Comparison of ENCODE assay signal across 8 cellular contexts in the genomic region with DNA sequence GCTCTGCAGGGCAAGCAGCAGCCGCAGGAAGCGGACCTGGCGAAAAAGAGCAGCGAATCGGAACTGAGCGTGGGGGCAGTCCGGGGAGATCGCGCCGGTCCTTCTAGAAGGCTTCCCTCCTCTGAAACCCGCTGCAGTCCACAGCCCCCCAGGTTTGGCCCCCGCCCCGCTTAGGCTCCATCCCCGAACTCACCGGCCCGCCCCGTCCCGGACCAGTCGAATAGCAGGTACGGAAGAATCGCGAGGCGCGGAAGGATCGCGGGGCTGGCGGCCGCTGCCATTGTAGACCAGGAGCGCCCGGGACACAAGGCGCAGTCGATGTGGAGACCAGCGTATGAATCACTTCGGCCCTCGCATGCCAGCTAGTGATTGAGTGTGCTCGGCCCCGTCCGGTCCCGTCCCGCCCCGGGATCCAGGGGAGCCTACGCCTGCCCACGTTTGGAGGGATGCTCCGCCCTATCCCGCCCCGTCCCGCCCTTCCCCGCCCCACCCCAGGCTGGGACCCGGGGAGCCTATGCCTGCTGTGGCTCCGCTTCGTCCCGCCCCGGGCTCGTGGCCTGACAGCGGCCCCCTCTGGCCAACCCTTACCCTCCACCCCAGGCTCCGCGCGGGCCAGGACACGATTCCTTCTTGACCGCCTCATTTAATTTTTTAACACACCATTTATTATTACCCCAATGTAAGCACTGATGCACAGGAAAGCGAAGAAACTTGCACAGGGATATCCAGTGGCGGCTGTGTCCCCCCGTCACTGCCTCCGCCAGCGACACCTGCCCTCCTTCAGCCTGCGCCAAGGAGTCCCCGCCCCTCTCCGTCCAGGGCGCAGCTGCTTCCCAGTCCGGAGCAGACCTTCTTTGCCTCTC. TPM values are rescaled to one million over a fixed set of nuclear protein-coding genes. Genes with fewer than 3 reads are reported as not detected.
DNase-seq lines count a peak whose midpoint lies in the region; ATAC-seq, FAIRE-seq and TF ChIP-seq lines count a peak whose summit lies in the region.

A gene (minus strand): TSS at position 336 of the 863 bp plus-strand sequence. CDS start 55 bp downstream, at position 281.

- peak; percentile 100 for DNase-seq in Daoy (ENCODE audit: low read depth)
- DNase-seq in H54 (ENCODE audit: insufficient read length, low spot score), result peak; percentile 80
- DNase-seq in NCI-H1048 (lab: John Stamatoyannopoulos, UW), result peak; percentile 86
- DNase-seq in mammary epithelial cell, result peak; percentile 98

- H3K36me3 ChIP-seq in mammary epithelial cell (ENCODE audit: insufficient read depth, low read length), result no peaks in the 10 kb centered on the region
- no peaks in the 10 kb centered on the region for H3K36me3 ChIP-seq in iPS-20b (ENCODE audit: insufficient read depth, low read depth, low read length)

- in situ Hi-C loops in mammary epithelial cell (cut with MboI; ENCODE audit: low sequenced_read_pairs in 2 of 2), result loop anchor here in 1 of 2 donors (25.0 kb wide), 1 partner anchor 743 kb away; no protein-coding TSS in a partner anchor

- TF ChIP-seq CTCF in WI38 (IDR thresholded peaks at IDR 0.05; ENCODE audit: low read depth, low read length) (peak; percentile 51), mammary epithelial cell (conservative IDR thresholded peaks at IDR 0.05 in 1 of 2, IDR thresholded peaks at IDR 0.05 in 1 of 2; ENCODE audit: extremely low read depth in 1 of 2, insufficient read depth in 1 of 2, low read depth in 1 of 2, low read length in 2 of 2) (peak; percentile 32 to 64)

- dilution Hi-C loops in mammary epithelial cell (cut with HindIII; ENCODE audit: low sequenced_read_pairs), result no loop called here

- 5% methylated on average over 14 of the region's 70 CpGs for WGBS in mammary epithelial cell (ENCODE audit: low coverage, missing lambda C conversion rate)

- intact Hi-C loops in mammary epithelial cell (cut with micrococcal nuclease), result loop anchor here (1.0 to 2.0 kb wide), 4 partner anchors 52 to 746 kb away; no protein-coding TSS in a partner anchor

- CTCF ChIA-PET in mammary epithelial cell (lab: Charles Lee; ENCODE audit: low non-redundant PET), result interaction anchor here (0.6 to 0.7 kb wide), 3 partner anchors 51 to 338 kb away, joined by 3 to 8 read pairs (median 8); no protein-coding TSS in a partner anchor

- H3K79me2 ChIP-seq in mammary epithelial cell (ENCODE audit: insufficient read depth, low read length), result peaks cover 2% of the 10 kb centered on the region

- ATAC-seq in GM21528 (IDR thresholded peaks at IDR 0.05; ENCODE audit: low FRiP score, unreplicated experiment), result no peak

- no TSS peak for BruUV-seq in mammary epithelial cell (replicated peaks; lab: Mats Ljungman, UMichigan)

- peak within 1 kb of the TSS; percentile 61 for H3K27ac ChIP-seq in mammary epithelial cell (ENCODE audit: insufficient read depth, low read depth, low read length)
- no peak within 1 kb of the TSS for H3K27ac ChIP-seq in iPS-20b (ENCODE audit: low read length)
- H3K27ac ChIP-seq in skin epidermis, result peak within 1 kb of the TSS in 12 of 21 experiments; percentile 13 to 80 (median 48)

- H3K4me3 ChIP-seq in WI38 (ENCODE audit: low read depth, low read length) (peak within 1 kb of the TSS; percentile 86), mammary epithelial cell (replicated peaks in 1 of 3; ENCODE audit: insufficient read depth in 1 of 3, low read depth in 2 of 3, low read length in 3 of 3) (peak within 1 kb of the TSS; percentile 63 to 88 (median 82)), iPS-20b (ENCODE audit: low read length) (peak within 1 kb of the TSS; percentile 81), skin epidermis (peak within 1 kb of the TSS; percentile 50 to 76 (median 56))

- H3K9ac ChIP-seq in mammary epithelial cell (ENCODE audit: insufficient read depth, low read length) (peak within 1 kb of the TSS; percentile 48), iPS-20b (ENCODE audit: low read depth, low read length) (peak within 1 kb of the TSS; percentile 73)

- peak within 1 kb of the TSS; percentile 98 for H2AFZ ChIP-seq in mammary epithelial cell (ENCODE audit: low read depth, low read length)

- H3K4me2 ChIP-seq in mammary epithelial cell (ENCODE audit: insufficient read depth, low read depth, low read length), result peak within 1 kb of the TSS; percentile 96

- H3K9me3 ChIP-seq in mammary epithelial cell (replicated peaks; ENCODE audit: insufficient read depth, low read length) (no peaks in the 10 kb centered on the region), iPS-20b (ENCODE audit: insufficient read depth, low read depth, low read length) (no peaks in the 10 kb centered on the region)

- no peaks in the 10 kb centered on the region for H4K20me1 ChIP-seq in mammary epithelial cell (ENCODE audit: insufficient read depth, low read length)

- peak; percentile 93 for TF ChIP-seq POLR2A in H54 (IDR thresholded peaks at IDR 0.05; ENCODE audit: low read depth, low read length)

- no peaks in the 10 kb centered on the region for H3K27me3 ChIP-seq in mammary epithelial cell (ENCODE audit: insufficient read depth, low read length)
- peaks cover 43% of the 10 kb centered on the region for H3K27me3 ChIP-seq in iPS-20b (ENCODE audit: insufficient read depth, low read length)

- no peak for FAIRE-seq in H54 (lab: Jason Lieb, UNC)

- H3K4me1 ChIP-seq in mammary epithelial cell (ENCODE audit: insufficient read depth, low read length), result peaks cover 37% of the 10 kb centered on the region
- no peaks in the 10 kb centered on the region for H3K4me1 ChIP-seq in iPS-20b (ENCODE audit: insufficient read depth, low read length)

RNA-seq across cellular contexts. Expression of the gene that starts here (rescaled TPM):
- 27.3 and 36.4 TPM in 2 replicates for total RNA-seq in Daoy (2014; rRNA removed; shearing (Covaris generic))
- 10 to 100 TPM; 14.5 to 28.5 TPM for total RNA-seq in mammary epithelial cell
- polyA plus RNA-seq in mammary epithelial cell, result 19.6 TPM
- polyA minus RNA-seq in mammary epithelial cell, result 22.9 TPM
